1 cellular context compared by ENCODE assay signal in the genomic region with DNA sequence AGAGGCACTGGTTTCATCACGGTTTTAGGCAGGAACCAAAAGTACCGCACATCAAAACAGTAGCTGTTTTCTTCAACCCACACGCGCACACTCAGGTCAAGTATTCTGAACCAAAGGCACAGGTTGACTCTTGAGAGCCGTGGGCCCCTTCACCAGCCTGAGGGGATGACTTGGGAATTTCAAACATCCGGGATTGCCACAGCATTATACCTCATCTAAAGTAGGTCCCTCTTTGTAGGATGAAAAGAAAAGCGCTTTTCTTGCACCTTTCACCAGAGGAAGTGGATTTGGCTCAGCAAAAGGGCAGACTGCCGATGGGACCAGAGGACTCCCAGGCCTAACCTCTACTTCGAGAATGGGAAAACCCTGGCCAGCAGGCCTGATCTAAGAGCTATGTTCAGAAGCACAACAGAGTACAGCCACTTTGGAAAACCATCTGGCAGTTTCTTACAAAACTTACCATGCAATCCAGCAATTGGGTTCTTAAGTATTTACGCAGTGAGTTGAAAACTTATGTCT.
TF ChIP-seq lines count a peak whose summit lies in the region.

No MANE protein-coding gene starts in this region.

TF ChIP-seq in GM12891, 5 proteins besides CTCF, POLR2A, EP300 and RAD21:
- TF ChIP-seq POU2F2 (IDR thresholded peaks at IDR 0.05; ENCODE audit: low read depth, low read length) (no peak), PAX5 (IDR thresholded peaks at IDR 0.05; ENCODE audit: insufficient read depth, low read length, severe bottlenecking) (no peak), TAF1 (IDR thresholded peaks at IDR 0.05; ENCODE audit: low read depth, low read length) (no peak), SPI1 (IDR thresholded peaks at IDR 0.05; ENCODE audit: low read depth, low read length) (no peak), POLR2AphosphoS5 (IDR thresholded peaks at IDR 0.05; ENCODE audit: low read depth, low read length) (no peak)
